30 cellular contexts compared by ENCODE assay signal in the genomic region with DNA sequence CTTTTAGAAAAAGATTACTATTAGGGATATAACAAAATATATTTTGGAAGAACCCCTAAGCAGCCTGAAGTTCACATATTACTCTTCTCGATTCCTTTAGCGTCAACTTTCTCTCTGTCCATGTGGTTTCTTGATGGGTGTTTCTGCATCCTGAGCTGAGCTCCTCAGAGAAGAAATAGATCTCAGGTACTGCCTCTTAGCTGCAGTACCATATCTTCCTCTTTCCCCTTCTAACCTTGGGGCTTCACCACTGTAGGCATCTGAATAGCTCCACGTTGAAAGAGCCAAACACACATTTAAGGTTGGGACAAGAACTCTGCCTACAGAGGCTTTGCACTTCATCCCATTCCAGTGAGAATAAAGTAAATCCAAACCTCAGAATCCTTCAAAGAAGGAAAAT. TPM values are rescaled to one million over a fixed set of nuclear protein-coding genes. Genes with fewer than 3 reads are reported as not detected.
DNase-seq lines count a peak whose midpoint lies in the region; ATAC-seq, FAIRE-seq and TF ChIP-seq lines count a peak whose summit lies in the region.
"Had no signal": no experiment of that assay in that cellular context is flagged by ENCODE, and none has a peak within 500 bp of the region (broad histone marks: within the 10 kb centered on the region; RNA-seq: fewer than 3 reads in every experiment).

No MANE protein-coding gene starts in this region.

- DNase-seq in activated T-cell treated with anti-CD3 and anti-CD28 coated beads, Interleukin-2, amount 50 U/mL, for 24 hours: no peak
- DNase-seq in activated T-cell treated with anti-CD3 and anti-CD28 coated beads, Interleukin-2, amount 50 U/mL, for 4 hours: no peak
- DNase-seq in GM12891 (ENCODE audit: insufficient read length, low spot score) (no peak), amniotic stem cell (lab: John Stamatoyannopoulos, UW) (no peak), GM19240 (ENCODE audit: insufficient read length, low spot score) (no peak)
- no peak for DNase-seq in activated T-helper 2 cell treated with anti-CD3 and anti-CD28 coated beads, Interferon-gamma antibody, Interleukin-2, Interleukin-4, amounts not matched to agents 10 μg/mL and 5 μg/mL and 100 μg/mL, durations not matched to agents 14 hours and 24 hours and 36 hours (ENCODE audit: low spot score)
- DNase-seq in naive thymus-derived CD4-positive, alpha-beta T cell: no peak
- DNase-seq: activated CD4-positive, alpha-beta T cell treated with anti-CD3 and anti-CD28 coated beads for 48 hours; activated effector memory CD4-positive, alpha-beta T cell treated with anti-CD3 and anti-CD28 coated beads, Interleukin-2, amount 50 U/mL, for 16 hours; EL; foreskin melanocyte; H9; kidney glomerular epithelial cell; MM.1S; naive B cell; NCI-H1417; NCI-H2029 treated with DMSO at 0.1 percent for 48 hours; NCI-H524 treated with DMSO at 0.1 percent for 48 hours; NK-92 treated with Interleukin-12 subunit alpha and Interleukin-12 subunit beta, amount 100 ng/mL, for 24 hours; sigmoid colon; stimulated activated CD4-positive, alpha-beta T cell treated with anti-CD3 and anti-CD28 coated beads, Interleukin-12 subunit alpha, Interleukin-12 subunit beta, amount 100 ng/mL, for 4 hours; stimulated activated CD4-positive, alpha-beta T cell treated with anti-CD3 and anti-CD28 coated beads, Interleukin-2, amount 100 ng/mL, for 48 hours; trophoblast cell had no signal

- H3K36me3 ChIP-seq in naive thymus-derived CD4-positive, alpha-beta T cell (ENCODE audit: control insufficient read depth in 2 of 3, insufficient read depth in 3 of 3, low read length in 3 of 3): peaks cover 0 to 4% (median 0%) of the 10 kb centered on the region in 3 experiments
- H3K36me3 ChIP-seq: breast epithelium, sigmoid colon had no signal

- peak; percentile 46; the same call in 1 of the 2 replicates for TF ChIP-seq POLR2A in GM12891 (IDR thresholded peaks at IDR 0.05; ENCODE audit: low read depth, low read length)

- no peak for FAIRE-seq in GM12891 (lab: Jason Lieb, UNC)

- no peak overlapping the region for H3K4me3 Mint-ChIP-seq in activated T-cell treated with anti-CD3 and anti-CD28 coated beads, Interleukin-2, amount 50 U/mL, for 24 hours
- no peak overlapping the region for H3K4me3 Mint-ChIP-seq in activated T-cell treated with anti-CD3 and anti-CD28 coated beads, Interleukin-2, amount 50 U/mL, for 4 hours
- no peak overlapping the region for H3K4me3 Mint-ChIP-seq in activated T-helper 2 cell treated with anti-CD3 and anti-CD28 coated beads, Interferon-gamma antibody, Interleukin-2, Interleukin-4, amounts not matched to agents 10 μg/mL and 5 μg/mL and 100 μg/mL, durations not matched to agents 14 hours and 24 hours and 36 hours (ENCODE audit: low read depth)
- H3K4me3 Mint-ChIP-seq in naive thymus-derived CD4-positive, alpha-beta T cell: no peak overlapping the region
- H3K4me3 Mint-ChIP-seq: H9, mesothelial cell of epicardium, naive B cell had no signal

- CTCF ChIA-PET in naive thymus-derived CD4-positive, alpha-beta T cell (lab: Charles Lee): no interaction called here

- no peak for ATAC-seq in activated T-cell treated with anti-CD3 and anti-CD28 coated beads, Interleukin-2, amount 50 U/mL, for 4 hours
- ATAC-seq in naive thymus-derived CD4-positive, alpha-beta T cell: no peak
- ATAC-seq in GM18520 (IDR thresholded peaks at IDR 0.05; ENCODE audit: unreplicated experiment): no peak
- ATAC-seq: SK-N-SH treated with all-trans-retinoic acid at 6 μM for 48 hours had no signal

- no peaks in the 10 kb centered on the region for H3K9me3 ChIP-seq in naive thymus-derived CD4-positive, alpha-beta T cell (ENCODE audit: control insufficient read depth in 2 of 3, low read length in 3 of 3)
- H3K9me3 ChIP-seq: breast epithelium, sigmoid colon had no signal

- peaks cover 81% of the 10 kb centered on the region for H3K4me1 Mint-ChIP-seq in activated T-cell treated with anti-CD3 and anti-CD28 coated beads, Interleukin-2, amount 50 U/mL, for 24 hours (ENCODE audit: low read depth)
- H3K4me1 Mint-ChIP-seq in activated T-cell treated with anti-CD3 and anti-CD28 coated beads, Interleukin-2, amount 50 U/mL, for 4 hours (ENCODE audit: low read depth): peaks cover 40% of the 10 kb centered on the region
- peaks cover 68% of the 10 kb centered on the region for H3K4me1 Mint-ChIP-seq in activated T-helper 2 cell treated with anti-CD3 and anti-CD28 coated beads, Interferon-gamma antibody, Interleukin-2, Interleukin-4, amounts not matched to agents 10 μg/mL and 5 μg/mL and 100 μg/mL, durations not matched to agents 14 hours and 24 hours and 36 hours (ENCODE audit: low read depth)
- peaks cover 4 to 67% (median 20%) of the 10 kb centered on the region in 7 donors for H3K4me1 Mint-ChIP-seq in naive thymus-derived CD4-positive, alpha-beta T cell
- H3K4me1 Mint-ChIP-seq: H9 had no signal

- intact Hi-C loops in activated T-helper 2 cell treated with anti-CD3 and anti-CD28 coated beads, Interferon-gamma antibody, Interleukin-2, Interleukin-4, amounts not matched to agents 10 μg/mL and 5 μg/mL and 100 μg/mL, durations not matched to agents 14 hours and 24 hours and 36 hours (cut with micrococcal nuclease): loop anchor here (1.0 to 2.0 kb wide), 7 partner anchors 16 to 250 kb away; no protein-coding TSS in a partner anchor
- intact Hi-C loops in naive thymus-derived CD4-positive, alpha-beta T cell (cut with micrococcal nuclease): no loop called here

- H3K9me3 Mint-ChIP-seq in activated T-cell treated with anti-CD3 and anti-CD28 coated beads, Interleukin-2, amount 50 U/mL, for 24 hours: peaks cover 11% of the 10 kb centered on the region
- peaks cover 3% of the 10 kb centered on the region for H3K9me3 Mint-ChIP-seq in activated T-cell treated with anti-CD3 and anti-CD28 coated beads, Interleukin-2, amount 50 U/mL, for 4 hours
- peaks cover 16% of the 10 kb centered on the region for H3K9me3 Mint-ChIP-seq in activated T-helper 2 cell treated with anti-CD3 and anti-CD28 coated beads, Interferon-gamma antibody, Interleukin-2, Interleukin-4, amounts not matched to agents 10 μg/mL and 5 μg/mL and 100 μg/mL, durations not matched to agents 14 hours and 24 hours and 36 hours
- peaks cover 0 to 12% (median 0%) of the 10 kb centered on the region in 11 donors for H3K9me3 Mint-ChIP-seq in naive thymus-derived CD4-positive, alpha-beta T cell
- H3K9me3 Mint-ChIP-seq: H9, mesothelial cell of epicardium, naive B cell had no signal

- POLR2A ChIA-PET in naive thymus-derived CD4-positive, alpha-beta T cell (lab: Charles Lee): no interaction called here

- no peak overlapping the region for H3K4me3 ChIP-seq in naive thymus-derived CD4-positive, alpha-beta T cell (ENCODE audit: low read length)
- H3K4me3 ChIP-seq: breast epithelium, sigmoid colon had no signal

- no peaks in the 10 kb centered on the region for H3K27me3 Mint-ChIP-seq in activated T-cell treated with anti-CD3 and anti-CD28 coated beads, Interleukin-2, amount 50 U/mL, for 24 hours
- H3K27me3 Mint-ChIP-seq in activated T-cell treated with anti-CD3 and anti-CD28 coated beads, Interleukin-2, amount 50 U/mL, for 4 hours (ENCODE audit: low read depth): no peaks in the 10 kb centered on the region
- H3K27me3 Mint-ChIP-seq in activated T-helper 2 cell treated with anti-CD3 and anti-CD28 coated beads, Interferon-gamma antibody, Interleukin-2, Interleukin-4, amounts not matched to agents 10 μg/mL and 5 μg/mL and 100 μg/mL, durations not matched to agents 14 hours and 24 hours and 36 hours (ENCODE audit: low read depth): no peaks in the 10 kb centered on the region
- H3K27me3 Mint-ChIP-seq in naive thymus-derived CD4-positive, alpha-beta T cell: no peaks in the 10 kb centered on the region
- H3K27me3 Mint-ChIP-seq: naive B cell had no signal

- peak overlapping the region; percentile 73 for H3K27ac Mint-ChIP-seq in activated T-cell treated with anti-CD3 and anti-CD28 coated beads, Interleukin-2, amount 50 U/mL, for 24 hours
- peak overlapping the region; percentile 75 for H3K27ac Mint-ChIP-seq in activated T-helper 2 cell treated with anti-CD3 and anti-CD28 coated beads, Interferon-gamma antibody, Interleukin-2, Interleukin-4, amounts not matched to agents 10 μg/mL and 5 μg/mL and 100 μg/mL, durations not matched to agents 14 hours and 24 hours and 36 hours
- H3K27ac Mint-ChIP-seq in naive thymus-derived CD4-positive, alpha-beta T cell: peak overlapping the region in 7 of 9 donors; percentile 24 to 74 (median 45)
- H3K27ac Mint-ChIP-seq: H9, mesothelial cell of epicardium had no signal

- peaks cover 0 to 8% of the 10 kb centered on the region in 2 donors for H3K4me1 ChIP-seq in naive thymus-derived CD4-positive, alpha-beta T cell (ENCODE audit: control insufficient read depth in 2 of 2, insufficient read depth in 2 of 2, low read length in 2 of 2)
- H3K4me1 ChIP-seq: breast epithelium, sigmoid colon had no signal

- peaks cover 70% of the 10 kb centered on the region for H3K36me3 Mint-ChIP-seq in activated T-cell treated with anti-CD3 and anti-CD28 coated beads, Interleukin-2, amount 50 U/mL, for 24 hours (ENCODE audit: low read depth)
- peaks cover 40% of the 10 kb centered on the region for H3K36me3 Mint-ChIP-seq in activated T-cell treated with anti-CD3 and anti-CD28 coated beads, Interleukin-2, amount 50 U/mL, for 4 hours (ENCODE audit: insufficient read depth)
- H3K36me3 Mint-ChIP-seq in activated T-helper 2 cell treated with anti-CD3 and anti-CD28 coated beads, Interferon-gamma antibody, Interleukin-2, Interleukin-4, amounts not matched to agents 10 μg/mL and 5 μg/mL and 100 μg/mL, durations not matched to agents 14 hours and 24 hours and 36 hours (ENCODE audit: low read depth): peaks cover 87% of the 10 kb centered on the region
- peaks cover 8 to 63% (median 13%) of the 10 kb centered on the region in 5 donors for H3K36me3 Mint-ChIP-seq in naive thymus-derived CD4-positive, alpha-beta T cell
- H3K36me3 Mint-ChIP-seq: mesothelial cell of epicardium, naive B cell had no signal

- no peak overlapping the region for H3K27ac ChIP-seq in naive thymus-derived CD4-positive, alpha-beta T cell (ENCODE audit: low read depth, low read length)
- H3K27ac ChIP-seq: breast epithelium, HL-60, KMS-11, sigmoid colon had no signal

- H3K27me3 ChIP-seq in naive thymus-derived CD4-positive, alpha-beta T cell (ENCODE audit: control insufficient read depth in 2 of 2, insufficient read depth in 2 of 2, low read length in 2 of 2): no peaks in the 10 kb centered on the region
- H3K27me3 ChIP-seq: breast epithelium, sigmoid colon had no signal

TF ChIP-seq in GM12891, 5 proteins besides CTCF, POLR2A, EP300 and RAD21 (continues in another document):
- no peak for TF ChIP-seq PAX5 (IDR thresholded peaks at IDR 0.05; ENCODE audit: insufficient read depth, low read length, severe bottlenecking)
- no peak for TF ChIP-seq TAF1 (IDR thresholded peaks at IDR 0.05; ENCODE audit: low read depth, low read length)

RNA-seq across cellular contexts. Expression of a gene that starts 59.2 kb away (rescaled TPM):
- total RNA-seq in activated T-cell treated with anti-CD3 and anti-CD28 coated beads, Interleukin-2, amount 50 U/mL, for 4 hours: 100 to 1,000 TPM in 1 of 3 donors, 10 to 100 TPM in 2; 54.0 to 107 (median 73.5) TPM
- polyA plus RNA-seq in GM12891 (2012; ENCODE audit: low read depth, missing spikeins): 61.8 TPM
- 73.0 and 79.0 TPM in 2 replicates for total RNA-seq in activated T-helper 2 cell treated with anti-CD3 and anti-CD28 coated beads, Interferon-gamma antibody, Interleukin-2, Interleukin-4, amounts not matched to agents 10 μg/mL and 5 μg/mL and 100 μg/mL, durations not matched to agents 14 hours and 24 hours and 36 hours
- 100 to 1,000 TPM in 1 of 5 experiments, 10 to 100 TPM in 4; 27.5 to 136 (median 38.0) TPM for total RNA-seq in naive thymus-derived CD4-positive, alpha-beta T cell
- 10 to 100 TPM; 25.5 to 30.9 TPM for polyA plus RNA-seq in naive thymus-derived CD4-positive, alpha-beta T cell
- total RNA-seq: A673 had no signal
